ENCODE assay signal across 8 cellular contexts in genomic region chr21:41678944-41679343, GRCh38.
DNase-seq lines count a peak whose midpoint lies in the region; ATAC-seq and TF ChIP-seq lines count a peak whose summit lies in the region.

No MANE protein-coding gene starts in this region.

- H3K27ac ChIP-seq in RWPE2 (ENCODE audit: poor library complexity, severe bottlenecking) (peak overlapping the region; percentile 98), epithelial cell of prostate (peak overlapping the region; percentile 99), mesenchymal stem cell (ENCODE audit: low read length, poor library complexity, severe bottlenecking) (peak overlapping the region; percentile 43)

- H3K14ac ChIP-seq in mesenchymal stem cell (ENCODE audit: low read length in 2 of 2), result no peak overlapping the region

- H3K36me3 ChIP-seq in RWPE2 (ENCODE audit: low read depth) (no peaks in the 10 kb centered on the region), mesenchymal stem cell (ENCODE audit: control insufficient read depth in 1 of 2, insufficient read depth in 2 of 2, low read depth in 1 of 2, low read length in 2 of 2) (no peaks in the 10 kb centered on the region)

- no peak overlapping the region for H3K23ac ChIP-seq in mesenchymal stem cell (ENCODE audit: low read length in 2 of 2)

- H4K91ac ChIP-seq in mesenchymal stem cell (ENCODE audit: low read length), result no peak overlapping the region

- WGBS in mesenchymal stem cell, result 26% methylated on average over 12 of the region's 12 CpGs

- H2BK12ac ChIP-seq in mesenchymal stem cell (ENCODE audit: low read length in 2 of 2), result peak overlapping the region in 1 of 2 experiments; percentile 6

- ATAC-seq in RWPE2 (ENCODE audit: low read depth) (peak; percentile 76), GM18519 (IDR thresholded peaks at IDR 0.05; ENCODE audit: low FRiP score, unreplicated experiment) (no peak), GM21737 (IDR thresholded peaks at IDR 0.05; ENCODE audit: unreplicated experiment) (no peak)

- H2AK5ac ChIP-seq in mesenchymal stem cell (ENCODE audit: low read length, severe bottlenecking), result peak overlapping the region; percentile 60

- H3K9me3 ChIP-seq in RWPE2 (ENCODE audit: severe bottlenecking) (no peaks in the 10 kb centered on the region), mesenchymal stem cell (ENCODE audit: control insufficient read depth, low read length) (no peaks in the 10 kb centered on the region)

- no peak overlapping the region for H2BK120ac ChIP-seq in mesenchymal stem cell (ENCODE audit: low read depth, low read length)

- H2AFZ ChIP-seq in mesenchymal stem cell (ENCODE audit: low read depth, low read length), result no peak overlapping the region

- H3K4me1 ChIP-seq in RWPE2 (ENCODE audit: insufficient read depth, poor library complexity, severe bottlenecking) (peaks cover 43% of the 10 kb centered on the region), mesenchymal stem cell (ENCODE audit: control insufficient read depth, insufficient read depth, low read depth, low read length) (peaks cover 24% of the 10 kb centered on the region)

- H2BK5ac ChIP-seq in mesenchymal stem cell (ENCODE audit: low read depth, low read length, poor library complexity, severe bottlenecking), result no peak overlapping the region

- H3K27me3 ChIP-seq in RWPE2 (ENCODE audit: insufficient read depth, poor library complexity, severe bottlenecking) (no peaks in the 10 kb centered on the region), mesenchymal stem cell (ENCODE audit: control insufficient read depth in 1 of 2, insufficient read depth in 1 of 2, low read length in 2 of 2) (no peaks in the 10 kb centered on the region)

- no peak overlapping the region for H3K4me3 ChIP-seq in RWPE2 (ENCODE audit: severe bottlenecking)
- H3K4me3 ChIP-seq in mesenchymal stem cell (ENCODE audit: insufficient read depth in 1 of 2, low read depth in 1 of 2, low read length in 2 of 2), result no peak overlapping the region

- no peak overlapping the region for H3K18ac ChIP-seq in mesenchymal stem cell (ENCODE audit: low read depth in 1 of 2, low read length in 2 of 2)

- TF ChIP-seq CTCF in RWPE2 (IDR thresholded peaks at IDR 0.05; ENCODE audit: poor library complexity, severe bottlenecking), result no peak

- H3K4ac ChIP-seq in mesenchymal stem cell (ENCODE audit: low read depth in 1 of 2, low read length in 2 of 2), result no peak overlapping the region

- H3K4me2 ChIP-seq in mesenchymal stem cell (ENCODE audit: low read length, poor library complexity, severe bottlenecking), result no peak overlapping the region

- DNase-seq in C1 segment of cervical spinal cord (lab: John Stamatoyannopoulos, UW) (peak in 9 of 14 donors; percentile 12 to 71 (median 32)), HuH-7.5 (ENCODE audit: low spot score) (peak; percentile 93), RWPE2 (ENCODE audit: low spot score) (peak; percentile 99), epithelial cell of prostate (ENCODE audit: low read depth, low spot score) (peak; percentile 99), mesenchymal stem cell (peak; percentile 87), ureter (ENCODE audit: low spot score) (peak; percentile 95)

- no peak overlapping the region for H4K8ac ChIP-seq in mesenchymal stem cell (ENCODE audit: low read length)

- no peak overlapping the region for H2BK15ac ChIP-seq in mesenchymal stem cell (ENCODE audit: low read depth, poor library complexity, severe bottlenecking)

- no peak overlapping the region for H3K9ac ChIP-seq in mesenchymal stem cell (ENCODE audit: low read length)

- no peaks in the 10 kb centered on the region for H3K79me1 ChIP-seq in mesenchymal stem cell (replicated peaks; ENCODE audit: low read length, poor library complexity, severe bottlenecking)

Comparison
In these comparisons a context has a peak if more than half of its experiments do, and no peak if none do; other contexts are left out.
1. DNase-seq: peak in every context shown above with its lines; median percentile 99 in RWPE2; 99 in epithelial cell of prostate; 95 in ureter; 93 in HuH-7.5; 87 in mesenchymal stem cell; 32 in C1 segment of cervical spinal cord.
2. H3K27ac ChIP-seq: peak in every context shown above with its lines; median percentile 99 in epithelial cell of prostate; 98 in RWPE2; 43 in mesenchymal stem cell.